Comparison of ENCODE assay signal across 7 cellular contexts in the genomic region with DNA sequence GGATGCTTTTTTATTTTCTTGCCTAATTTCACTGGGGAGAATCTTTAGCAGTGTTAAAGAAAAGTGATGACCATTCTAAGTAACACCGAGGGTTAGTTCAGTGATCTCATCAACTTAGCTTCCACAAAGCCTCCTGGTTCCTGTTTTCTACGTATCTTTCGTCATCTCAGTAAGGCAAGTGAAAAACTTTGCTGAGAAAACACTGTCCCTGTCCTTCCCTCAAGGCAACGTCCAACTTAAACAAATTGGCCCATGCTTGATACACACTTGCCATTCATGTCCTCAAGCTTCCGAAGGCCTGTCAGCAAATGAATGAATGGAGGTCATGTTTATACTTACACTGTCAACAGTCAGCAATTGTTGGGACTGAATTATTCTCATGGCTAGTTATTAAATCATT.
DNase-seq lines count a peak whose midpoint lies in the region; ATAC-seq, FAIRE-seq and TF ChIP-seq lines count a peak whose summit lies in the region.
"Not testable (repeated sequence)": the region's sequence is repeated elsewhere in the genome, so short reads cannot be mapped to it uniquely, and the experiment has no call there.

No MANE protein-coding gene starts in this region.

- ATAC-seq in GM18511 (IDR thresholded peaks at IDR 0.05; ENCODE audit: unreplicated experiment): peak; percentile 34
- ATAC-seq in GM19035 (IDR thresholded peaks at IDR 0.05; ENCODE audit: unreplicated experiment): peak; percentile 39
- ATAC-seq in GM21515 (IDR thresholded peaks at IDR 0.05; ENCODE audit: unreplicated experiment): peak; percentile 50
- peak; percentile 43 for ATAC-seq in HG02885 (IDR thresholded peaks at IDR 0.05; ENCODE audit: poor library complexity, unreplicated experiment)
- peak; percentile 17 for ATAC-seq in HG03354 (IDR thresholded peaks at IDR 0.05; ENCODE audit: poor library complexity, severe bottlenecking, unreplicated experiment)

- H3K27ac ChIP-seq in endothelial cell of umbilical vein (ENCODE audit: insufficient read depth, low read depth, low read length): not testable (repeated sequence)

- H4K20me1 ChIP-seq in endothelial cell of umbilical vein (replicated peaks; ENCODE audit: control insufficient read depth, extremely low read depth, insufficient read depth, low read length): not testable (repeated sequence)

- H3K9me3 ChIP-seq in endothelial cell of umbilical vein (replicated peaks; ENCODE audit: control insufficient read depth, insufficient read depth, low read length): not testable (repeated sequence)

- CTCF ChIA-PET in endothelial cell of umbilical vein (lab: Charles Lee): not testable (repeated sequence)

- intact Hi-C loops in endothelial cell of umbilical vein (cut with micrococcal nuclease): not testable (repeated sequence)

- H3K9me1 ChIP-seq in endothelial cell of umbilical vein (replicated peaks; ENCODE audit: control insufficient read depth, extremely low read depth, insufficient read depth, low read length): not testable (repeated sequence)

- DNase-seq in NCI-H748 treated with DMSO at 0.1 percent for 48 hours (lab: John Stamatoyannopoulos, UW): peak; percentile 37
- not testable (repeated sequence) for DNase-seq in endothelial cell of umbilical vein (ENCODE audit: low read depth, low spot score)

- H3K4me2 ChIP-seq in endothelial cell of umbilical vein (ENCODE audit: insufficient read depth, low read length): not testable (repeated sequence)

- not testable (repeated sequence) for H3K9ac ChIP-seq in endothelial cell of umbilical vein (replicated peaks; ENCODE audit: extremely low read depth, insufficient read depth, low read length)

- not testable (repeated sequence) for H3K4me1 ChIP-seq in endothelial cell of umbilical vein (ENCODE audit: control insufficient read depth, extremely low read depth, insufficient read depth, low read length)

- not testable (repeated sequence) for H2AFZ ChIP-seq in endothelial cell of umbilical vein (ENCODE audit: low read depth, low read length)

- TF ChIP-seq CTCF in endothelial cell of umbilical vein (IDR thresholded peaks at IDR 0.05; ENCODE audit: extremely low read depth in 1 of 2, insufficient read depth in 1 of 2, low read depth in 1 of 2, low read length in 2 of 2): not testable (repeated sequence)

- peak; percentile 47 for FAIRE-seq in endothelial cell of umbilical vein (lab: Jason Lieb, UNC)

- H3K79me2 ChIP-seq in endothelial cell of umbilical vein (ENCODE audit: control insufficient read depth, insufficient read depth, low read length): not testable (repeated sequence)

- not testable (repeated sequence) for TF ChIP-seq POLR2A in endothelial cell of umbilical vein (IDR thresholded peaks at IDR 0.05; ENCODE audit: low read depth, low read length)

- H3K36me3 ChIP-seq in endothelial cell of umbilical vein (ENCODE audit: control insufficient read depth in 2 of 2, extremely low read depth in 1 of 2, insufficient read depth in 2 of 2, low read length in 2 of 2): not testable (repeated sequence)

- dilution Hi-C loops in endothelial cell of umbilical vein (cut with MboI; ENCODE audit: extremely low pct_ligation_motif_present, low sequenced_read_pairs): not testable (repeated sequence)

- not testable (repeated sequence) for H3K27me3 ChIP-seq in endothelial cell of umbilical vein (ENCODE audit: control insufficient read depth in 2 of 2, insufficient read depth in 2 of 2, low read length in 2 of 2)

- POLR2A ChIA-PET in endothelial cell of umbilical vein (lab: Charles Lee): not testable (repeated sequence)

- not testable (repeated sequence) for H3K4me3 ChIP-seq in endothelial cell of umbilical vein (replicated peaks in 1 of 3; ENCODE audit: insufficient read depth in 1 of 3, low read depth in 1 of 3, low read length in 3 of 3)

- BruUV-seq in endothelial cell of umbilical vein (replicated peaks; lab: Mats Ljungman, UMichigan): not testable (repeated sequence)
